Comparison of ENCODE assay signal across 24 cellular contexts in the genomic region with DNA sequence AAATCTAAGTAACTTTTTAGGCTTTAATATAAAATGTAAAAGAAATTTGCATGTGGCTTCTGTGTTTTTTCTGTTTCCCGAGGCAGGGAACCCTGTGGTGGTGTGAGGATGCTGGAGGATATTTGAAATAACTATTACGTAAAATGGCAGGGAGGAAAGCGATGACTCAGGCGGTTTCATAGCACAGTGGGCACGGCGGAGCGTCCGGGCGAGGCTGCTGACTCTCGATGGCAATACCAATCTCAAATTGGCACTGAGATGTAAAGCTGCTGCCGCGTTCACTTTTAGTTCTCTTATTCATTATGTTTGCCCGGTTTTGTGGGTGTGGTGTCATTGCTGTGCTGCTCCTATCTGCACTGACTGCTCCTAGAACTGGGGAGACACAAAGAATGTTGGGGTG.
A peak's percentile ranks its signal among the peaks of the same experiment; 100 is the strongest.
DNase-seq lines count a peak whose midpoint lies in the region; ATAC-seq and TF ChIP-seq lines count a peak whose summit lies in the region.
"Had no signal": no experiment of that assay in that cellular context is flagged by ENCODE, and none has a peak within 500 bp of the region (broad histone marks: within the 10 kb centered on the region; RNA-seq: fewer than 3 reads in every experiment).

No MANE protein-coding gene starts in this region.

- H3K4me2 ChIP-seq in GM23248 (ENCODE audit: unreplicated experiment): no peak overlapping the region

- H2AFZ ChIP-seq in GM23248: no peak overlapping the region

- no peaks in the 10 kb centered on the region for H3K9me2 ChIP-seq in GM23248 (ENCODE audit: insufficient read depth)

- no peak for TF ChIP-seq EP300 in tibial nerve (IDR thresholded peaks at IDR 0.05)

- H3K9me3 ChIP-seq in GM23248 (ENCODE audit: low read depth): no peaks in the 10 kb centered on the region
- H3K9me3 ChIP-seq in SK-N-MC (ENCODE audit: low read depth, low read length): no peaks in the 10 kb centered on the region
- H3K9me3 ChIP-seq in mucosa of descending colon: no peaks in the 10 kb centered on the region
- H3K9me3 ChIP-seq in tibial nerve: no peaks in the 10 kb centered on the region
- H3K9me3 ChIP-seq: right atrium auricular region, SJSA1, thoracic aorta had no signal

- no peaks in the 10 kb centered on the region for H3F3A ChIP-seq in GM23248 (ENCODE audit: insufficient read depth)

- in situ Hi-C loops in GM23248 (cut with MboI): no loop called here

- H3K79me2 ChIP-seq in GM23248 (ENCODE audit: insufficient read depth): no peaks in the 10 kb centered on the region

- ATAC-seq in mucosa of descending colon: peak; percentile 74
- ATAC-seq: activated CD4-positive, CD25-positive, alpha-beta regulatory T cell treated with anti-CD3 and anti-CD28 coated beads, Interleukin-2, amount 50 U/mL, for 24 hours; activated CD8-positive, alpha-beta memory T cell treated with anti-CD3 and anti-CD28 coated beads, Interleukin-2, amount 10 ng/mL, durations not matched to agents 7 days and 5 days; stimulated activated effector memory CD8-positive, alpha-beta T cell treated with anti-CD3 and anti-CD28 coated beads, Interleukin-12 subunit alpha, Interleukin-12 subunit beta, amount 100 ng/mL, for 72 hours had no signal

- H3K27ac ChIP-seq in GM23248: no peak overlapping the region
- H3K27ac ChIP-seq in SK-N-MC: no peak overlapping the region
- no peak overlapping the region for H3K27ac ChIP-seq in tibial nerve
- H3K27ac ChIP-seq: right atrium auricular region, SJSA1, thoracic aorta had no signal

- WGBS in GM23248 (ENCODE audit: low coverage in 1 of 2, low lambda C conversion rate in 2 of 2, missing lambda C conversion rate in 2 of 2), 2 experiments: 75 to 81% methylated on average over 13 of the region's 13 CpGs
- WGBS in tibial nerve, 2 donors: 90 to 94% methylated on average over 13 of the region's 13 CpGs

- DNase-seq in GM23248 (peak; percentile 14), MV-4-11 (lab: John Stamatoyannopoulos, UW) (peak; percentile 85), SK-N-MC (ENCODE audit: low read depth, low spot score) (no peak), mucosa of descending colon (peak in 2 of 3 donors; percentile 38 to 51), kidney tubule cell (ENCODE audit: low spot score) (no peak), tibial nerve (ENCODE audit: low spot score in 2 of 2) (no peak), NCI-H748 treated with DMSO at 0.1 percent for 48 hours (lab: John Stamatoyannopoulos, UW) (no peak)
- no peak for DNase-seq in activated T-helper 2 cell treated with anti-CD3 and anti-CD28 coated beads, Interferon-gamma antibody, Interleukin-2, Interleukin-4, amounts not matched to agents 10 μg/mL and 5 μg/mL and 100 μg/mL, durations not matched to agents 14 hours and 24 hours and 36 hours (ENCODE audit: low spot score)
- DNase-seq: activated CD8-positive, alpha-beta memory T cell treated with anti-CD3 and anti-CD28 coated beads, Interleukin-2, amount 10 ng/mL, durations not matched to agents 7 days and 5 days; activated naive CD8-positive, alpha-beta T cell treated with anti-CD3 and anti-CD28 coated beads for 36 hours; AML-193; COR-L47; GOT3; NCI-H1930; NCI-H446; nucleus accumbens; stimulated activated CD4-positive, alpha-beta T cell treated with anti-CD3 and anti-CD28 coated beads, Interleukin-15, amount 100 ng/mL, for 24 hours had no signal

- H3K9me3 Mint-ChIP-seq in activated T-helper 2 cell treated with anti-CD3 and anti-CD28 coated beads, Interferon-gamma antibody, Interleukin-2, Interleukin-4, amounts not matched to agents 10 μg/mL and 5 μg/mL and 100 μg/mL, durations not matched to agents 14 hours and 24 hours and 36 hours: no peaks in the 10 kb centered on the region
- H3K9me3 Mint-ChIP-seq: activated naive CD8-positive, alpha-beta T cell treated with anti-CD3 and anti-CD28 coated beads for 36 hours; stimulated activated effector memory CD8-positive, alpha-beta T cell treated with anti-CD3 and anti-CD28 coated beads, Interleukin-12 subunit alpha, Interleukin-12 subunit beta, amount 100 ng/mL, for 72 hours; T-helper 2 cell treated with Interferon-gamma antibody and Interleukin-4, amounts not matched to agents 5 μg/mL and 100 μg/mL, for 36 hours had no signal

- no peak overlapping the region for H3K4me3 Mint-ChIP-seq in activated T-helper 2 cell treated with anti-CD3 and anti-CD28 coated beads, Interferon-gamma antibody, Interleukin-2, Interleukin-4, amounts not matched to agents 10 μg/mL and 5 μg/mL and 100 μg/mL, durations not matched to agents 14 hours and 24 hours and 36 hours (ENCODE audit: low read depth)
- H3K4me3 Mint-ChIP-seq: activated CD8-positive, alpha-beta memory T cell treated with anti-CD3 and anti-CD28 coated beads, Interleukin-2, amount 10 ng/mL, durations not matched to agents 7 days and 5 days; activated naive CD8-positive, alpha-beta T cell treated with anti-CD3 and anti-CD28 coated beads for 36 hours; brain; stimulated activated effector memory CD8-positive, alpha-beta T cell treated with anti-CD3 and anti-CD28 coated beads, Interleukin-12 subunit alpha, Interleukin-12 subunit beta, amount 100 ng/mL, for 72 hours; T-helper 2 cell treated with Interferon-gamma antibody and Interleukin-4, amounts not matched to agents 5 μg/mL and 100 μg/mL, for 36 hours had no signal

- no peak for TF ChIP-seq CTCF in mucosa of descending colon (IDR thresholded peaks at IDR 0.05)
- TF ChIP-seq CTCF in tibial nerve (IDR thresholded peaks at IDR 0.05): no peak

- no peaks in the 10 kb centered on the region for H3K36me3 Mint-ChIP-seq in activated T-helper 2 cell treated with anti-CD3 and anti-CD28 coated beads, Interferon-gamma antibody, Interleukin-2, Interleukin-4, amounts not matched to agents 10 μg/mL and 5 μg/mL and 100 μg/mL, durations not matched to agents 14 hours and 24 hours and 36 hours (ENCODE audit: low read depth)
- H3K36me3 Mint-ChIP-seq: activated CD8-positive, alpha-beta memory T cell treated with anti-CD3 and anti-CD28 coated beads, Interleukin-2, amount 10 ng/mL, durations not matched to agents 7 days and 5 days; activated naive CD8-positive, alpha-beta T cell treated with anti-CD3 and anti-CD28 coated beads for 36 hours; stimulated activated effector memory CD8-positive, alpha-beta T cell treated with anti-CD3 and anti-CD28 coated beads, Interleukin-12 subunit alpha, Interleukin-12 subunit beta, amount 100 ng/mL, for 72 hours had no signal

- intact Hi-C loops in mucosa of descending colon (cut with DNase I, micrococcal nuclease): no loop called here
- intact Hi-C loops in activated T-helper 2 cell treated with anti-CD3 and anti-CD28 coated beads, Interferon-gamma antibody, Interleukin-2, Interleukin-4, amounts not matched to agents 10 μg/mL and 5 μg/mL and 100 μg/mL, durations not matched to agents 14 hours and 24 hours and 36 hours (cut with micrococcal nuclease): no loop called here

- no peaks in the 10 kb centered on the region for H3K4me1 Mint-ChIP-seq in activated T-helper 2 cell treated with anti-CD3 and anti-CD28 coated beads, Interferon-gamma antibody, Interleukin-2, Interleukin-4, amounts not matched to agents 10 μg/mL and 5 μg/mL and 100 μg/mL, durations not matched to agents 14 hours and 24 hours and 36 hours (ENCODE audit: low read depth)
- H3K4me1 Mint-ChIP-seq: activated CD8-positive, alpha-beta memory T cell treated with anti-CD3 and anti-CD28 coated beads, Interleukin-2, amount 10 ng/mL, durations not matched to agents 7 days and 5 days; activated naive CD8-positive, alpha-beta T cell treated with anti-CD3 and anti-CD28 coated beads for 36 hours; brain; stimulated activated effector memory CD8-positive, alpha-beta T cell treated with anti-CD3 and anti-CD28 coated beads, Interleukin-12 subunit alpha, Interleukin-12 subunit beta, amount 100 ng/mL, for 72 hours had no signal

- no peak overlapping the region for H3K27ac Mint-ChIP-seq in activated T-helper 2 cell treated with anti-CD3 and anti-CD28 coated beads, Interferon-gamma antibody, Interleukin-2, Interleukin-4, amounts not matched to agents 10 μg/mL and 5 μg/mL and 100 μg/mL, durations not matched to agents 14 hours and 24 hours and 36 hours
- H3K27ac Mint-ChIP-seq: activated CD8-positive, alpha-beta memory T cell treated with anti-CD3 and anti-CD28 coated beads, Interleukin-2, amount 10 ng/mL, durations not matched to agents 7 days and 5 days; activated naive CD8-positive, alpha-beta T cell treated with anti-CD3 and anti-CD28 coated beads for 36 hours; brain; stimulated activated effector memory CD8-positive, alpha-beta T cell treated with anti-CD3 and anti-CD28 coated beads, Interleukin-12 subunit alpha, Interleukin-12 subunit beta, amount 100 ng/mL, for 72 hours; T-helper 2 cell treated with Interferon-gamma antibody and Interleukin-4, amounts not matched to agents 5 μg/mL and 100 μg/mL, for 36 hours had no signal

- no peak for TF ChIP-seq POLR2A in tibial nerve (IDR thresholded peaks at IDR 0.05)

- no peaks in the 10 kb centered on the region for H3K27me3 ChIP-seq in GM23248 (replicated peaks; ENCODE audit: insufficient read depth)
- no peaks in the 10 kb centered on the region for H3K27me3 ChIP-seq in tibial nerve
- H3K27me3 ChIP-seq: right atrium auricular region, SJSA1 had no signal

- no peaks in the 10 kb centered on the region for H3K27me3 Mint-ChIP-seq in activated T-helper 2 cell treated with anti-CD3 and anti-CD28 coated beads, Interferon-gamma antibody, Interleukin-2, Interleukin-4, amounts not matched to agents 10 μg/mL and 5 μg/mL and 100 μg/mL, durations not matched to agents 14 hours and 24 hours and 36 hours (ENCODE audit: low read depth)
- H3K27me3 Mint-ChIP-seq: brain had no signal

- no peaks in the 10 kb centered on the region for H4K20me1 ChIP-seq in GM23248 (ENCODE audit: insufficient read depth)

- H3K36me3 ChIP-seq in GM23248 (ENCODE audit: low read depth): no peaks in the 10 kb centered on the region
- no peaks in the 10 kb centered on the region for H3K36me3 ChIP-seq in SK-N-MC (ENCODE audit: insufficient read depth, low read length)
- no peaks in the 10 kb centered on the region for H3K36me3 ChIP-seq in mucosa of descending colon (ENCODE audit: low read depth)
- no peaks in the 10 kb centered on the region for H3K36me3 ChIP-seq in tibial nerve
- H3K36me3 ChIP-seq: right atrium auricular region, SJSA1, thoracic aorta had no signal

- no peaks in the 10 kb centered on the region for H3K4me1 ChIP-seq in GM23248 (ENCODE audit: insufficient read depth)
- no peaks in the 10 kb centered on the region for H3K4me1 ChIP-seq in mucosa of descending colon (ENCODE audit: low read depth)
- H3K4me1 ChIP-seq in tibial nerve: no peaks in the 10 kb centered on the region
- H3K4me1 ChIP-seq: right atrium auricular region, SJSA1 had no signal

- H3K9ac ChIP-seq in GM23248 (no peak overlapping the region), SK-N-MC (ENCODE audit: insufficient read length) (no peak overlapping the region)

- no peak overlapping the region for H3K4me3 ChIP-seq in GM23248
- peak overlapping the region; percentile 54; the same call in 1 of the 2 replicates for H3K4me3 ChIP-seq in SK-N-MC
- no peak overlapping the region for H3K4me3 ChIP-seq in mucosa of descending colon
- H3K4me3 ChIP-seq in tibial nerve: no peak overlapping the region
- H3K4me3 ChIP-seq: right atrium auricular region, SJSA1, thoracic aorta had no signal

Comparison
In these comparisons a context has a peak if more than half of its experiments do, and no peak if none do; other contexts are left out.
1. DNase-seq: peak in GM23248 (single experiment), MV-4-11 (single experiment) and mucosa of descending colon (2 of 3); none in SK-N-MC (single experiment), kidney tubule cell (single experiment), tibial nerve (0 of 2), NCI-H748 treated with DMSO at 0.1 percent for 48 hours (single experiment) and activated T-helper 2 cell treated with anti-CD3 and anti-CD28 coated beads, Interferon-gamma antibody, Interleukin-2, Interleukin-4, amounts not matched to agents 10 μg/mL and 5 μg/mL and 100 μg/mL, durations not matched to agents 14 hours and 24 hours and 36 hours (single experiment).